ENCODE assay signal across 10 cellular contexts in the genomic region with DNA sequence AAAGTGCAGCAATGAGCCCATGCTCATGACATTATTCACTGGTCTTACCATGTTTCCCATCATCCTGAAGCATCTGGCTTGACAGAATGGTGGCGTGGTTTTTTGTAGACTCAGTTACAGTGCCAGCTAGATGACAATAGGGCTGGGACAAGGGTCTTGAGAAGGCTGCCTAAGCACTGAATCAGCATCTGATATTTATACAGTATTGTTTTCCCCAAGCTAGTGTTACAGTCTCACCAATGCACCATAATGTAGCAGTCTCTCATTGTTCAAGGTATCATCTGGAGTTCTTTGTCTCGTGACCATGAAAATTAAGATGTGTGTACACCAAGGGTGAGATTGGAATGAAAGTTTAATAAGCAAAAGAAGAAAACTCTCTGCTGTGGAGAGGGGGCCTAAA. TPM values are rescaled to one million over a fixed set of nuclear protein-coding genes. Genes with fewer than 3 reads are reported as not detected.
"Had no signal": no experiment of that assay in that cellular context is flagged by ENCODE, and none has a peak within 500 bp of the region (broad histone marks: within the 10 kb centered on the region; RNA-seq: fewer than 3 reads in every experiment).

No MANE protein-coding gene starts in this region.

- H3K27ac Mint-ChIP-seq: GM23338, H9, HFFc6 had no signal

- H2AFZ ChIP-seq: GM23248, GM23338 had no signal

- DNase-seq: GM23248, GOT3, H7, H9, HCEC 1CT, HFFc6 had no signal

- H3K9ac ChIP-seq: GM23248 had no signal

- H3K36me3 ChIP-seq: HAP-1 had no signal

- ATAC-seq: GM23338, HCT116 had no signal

- FAIRE-seq: H54 had no signal

- H3K27ac ChIP-seq: GM23248 had no signal

- H3K4me3 Mint-ChIP-seq: GM23338, H9, HFFc6 had no signal

- H3K4me2 ChIP-seq: GM23338 had no signal

- H3K4me1 ChIP-seq: HAP-1 had no signal

- H3K4me3 ChIP-seq: GM23248, GM23338, HAP-1 had no signal

- H3K4me1 Mint-ChIP-seq: GM23338 had no signal

RNA-seq across cellular contexts. Expression of gene GGTA1, which starts 19.0 kb away (rescaled TPM):
- total RNA-seq: GM23248, GM23338, H7, H9, HFFc6 had no signal
- polyA plus RNA-seq: GM23248 had no signal
